Comparison of ENCODE assay signal across 8 cellular contexts in the genomic region with DNA sequence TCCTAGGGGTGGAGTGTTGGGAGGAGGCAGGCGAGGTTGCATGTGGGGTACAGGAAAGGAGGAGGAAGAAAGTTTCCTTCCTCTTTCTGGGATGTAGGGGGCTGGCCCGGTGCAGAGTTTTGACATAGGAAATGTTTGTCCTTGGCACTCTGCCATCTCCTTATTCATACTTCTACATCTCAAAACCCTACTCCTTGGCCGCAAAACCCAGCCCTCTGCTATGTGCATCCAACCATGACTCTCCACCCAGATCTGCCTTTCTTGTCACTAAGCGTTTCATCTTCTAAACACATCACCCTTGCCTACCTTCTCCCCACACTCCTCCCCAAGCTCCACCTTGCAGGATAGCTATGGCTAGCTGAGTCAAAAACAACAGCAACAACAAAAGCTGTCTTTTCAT. TPM values are rescaled to one million over a fixed set of nuclear protein-coding genes. Genes with fewer than 3 reads are reported as not detected.
A peak's percentile ranks its signal among the peaks of the same experiment; 100 is the strongest.
DNase-seq lines count a peak whose midpoint lies in the region; ATAC-seq, FAIRE-seq and TF ChIP-seq lines count a peak whose summit lies in the region.
"Not testable (repeated sequence)": the region's sequence is repeated elsewhere in the genome, so short reads cannot be mapped to it uniquely, and the experiment has no call there.

No MANE protein-coding gene starts in this region.

- not testable (repeated sequence) for TF ChIP-seq POLR2A in GM12891 (IDR thresholded peaks at IDR 0.05; ENCODE audit: low read depth, low read length)

- FAIRE-seq in GM12891 (lab: Jason Lieb, UNC) = peak; percentile 99
- FAIRE-seq in RCC 7860 (lab: Jason Lieb, UNC) = peak; percentile 81

- ATAC-seq in GM21529 (IDR thresholded peaks at IDR 0.05; ENCODE audit: unreplicated experiment) (peak; percentile 95), HG03439 (IDR thresholded peaks at IDR 0.05; ENCODE audit: unreplicated experiment) (peak; percentile 95)

- DNase-seq in GM12891 (ENCODE audit: insufficient read length, low spot score) (peak; percentile 14), RCC 7860 (ENCODE audit: low spot score) (peak; percentile 71), activated T-cell treated with anti-CD3 and anti-CD28 coated beads for 4 hours (peak; percentile 9), medulla oblongata (ENCODE audit: extremely low spot score) (peak; percentile 5)
- peak; percentile 5 for DNase-seq in effector CD8-positive, alpha-beta T cell (lab: John Stamatoyannopoulos, UW)
- DNase-seq in stimulated activated naive CD4-positive, alpha-beta T cell (lab: John Stamatoyannopoulos, UW) = peak; percentile 24 to 83 (median 62)

TF ChIP-seq in GM12891, 5 proteins besides CTCF, POLR2A, EP300 and RAD21:
- 0 out of 2 replicates have a peak, but pooled peaks have one; percentile 11 for TF ChIP-seq POU2F2 (IDR thresholded peaks at IDR 0.05; ENCODE audit: low read depth, low read length)
- peak; percentile 92 for TF ChIP-seq PAX5 (IDR thresholded peaks at IDR 0.05; ENCODE audit: insufficient read depth, low read length, severe bottlenecking)
TF ChIP-seq in GM12891: peak in this region for 2; not testable (repeated sequence) for 3.

RNA-seq across cellular contexts. Expression of a gene that starts 48.1 kb away (rescaled TPM):
- 8.5 TPM for polyA plus RNA-seq in GM12891 (2012; ENCODE audit: low read depth, missing spikeins)

Comparison
In these comparisons a context has a peak if more than half of its experiments do, and no peak if none do; other contexts are left out.
1. Peak in every context shown above with its lines: DNase-seq and ATAC-seq.
2. DNase-seq: peak in every context shown above with its lines; median percentile 71 in RCC 7860; 62 in stimulated activated naive CD4-positive, alpha-beta T cell; 14 in GM12891; 9 in activated T-cell treated with anti-CD3 and anti-CD28 coated beads for 4 hours; 5 in effector CD8-positive, alpha-beta T cell; 5 in medulla oblongata.